ENCODE assay signal across 11 cellular contexts in genomic region chr19:40341601-40342482, GRCh38. TPM values are rescaled to one million over a fixed set of nuclear protein-coding genes. Genes with fewer than 3 reads are reported as not detected.
DNase-seq lines count a peak whose midpoint lies in the region; ATAC-seq and TF ChIP-seq lines count a peak whose summit lies in the region.
"Had no signal": no experiment of that assay in that cellular context is flagged by ENCODE, and none has a peak within 500 bp of the region (broad histone marks: within the 10 kb centered on the region; RNA-seq: fewer than 3 reads in every experiment).

No MANE protein-coding gene starts in this region.

- peaks cover 11 to 20% of the 10 kb centered on the region in 2 donors for H3K4me1 Mint-ChIP-seq in stimulated activated naive B cell treated with anti-CD40 and anti-IgM and Interleukin-4, amounts not matched to agents 10 μg/mL and 1 μg/mL and 100 μg/mL, for 72 hours

- peaks cover 18 to 29% of the 10 kb centered on the region in 2 donors for H3K36me3 Mint-ChIP-seq in stimulated activated naive B cell treated with anti-CD40 and anti-IgM and Interleukin-4, amounts not matched to agents 10 μg/mL and 1 μg/mL and 100 μg/mL, for 72 hours

- CTCF ChIA-PET in HEK293 (lab: Yijun Ruan, JAX): interaction anchor here (0.6 to 1.2 kb wide), 5 partner anchors 37 to 1300 kb away, joined by 4 to 7 read pairs (median 4); no protein-coding TSS in a partner anchor

- H3K4me1 ChIP-seq in HEK293 (ENCODE audit: control insufficient read depth, insufficient read depth, low read length) (no peaks in the 10 kb centered on the region), left lung (peaks cover 10% of the 10 kb centered on the region in 2 donors)
- H3K4me1 ChIP-seq: right lobe of liver had no signal

- no peak overlapping the region for H3K4me3 Mint-ChIP-seq in stimulated activated naive B cell treated with anti-CD40 and anti-IgM and Interleukin-4, amounts not matched to agents 10 μg/mL and 1 μg/mL and 100 μg/mL, for 72 hours

- POLR2A ChIA-PET in HEK293 (lab: Yijun Ruan, JAX): interaction anchor here (1.0 to 1.2 kb wide), 3 partner anchors 22 to 79 kb away, joined by 3 to 10 read pairs (median 4); no protein-coding TSS in a partner anchor

- intact Hi-C loops in left lung (cut with DNase I): no loop called here

- no peak for TF ChIP-seq CTCF in HEK293 (tag by site-specific recombination; IDR thresholded peaks at IDR 0.05)
- TF ChIP-seq CTCF in coronary artery (IDR thresholded peaks at IDR 0.05): no peak
- no peak for TF ChIP-seq CTCF in left lung (IDR thresholded peaks at IDR 0.05)

- peak overlapping the region; percentile 46; the same call in 1 of the 2 replicates for H3K27ac ChIP-seq in HEK293 (ENCODE audit: extremely low read depth, low read depth, low read length)
- H3K27ac ChIP-seq in coronary artery: peak overlapping the region; percentile 83 to 94
- H3K27ac ChIP-seq in left lung: peak overlapping the region; percentile 45 to 54
- H3K27ac ChIP-seq: right lobe of liver had no signal

- H3K9me3 Mint-ChIP-seq in stimulated activated naive B cell treated with anti-CD40 and anti-IgM and Interleukin-4, amounts not matched to agents 10 μg/mL and 1 μg/mL and 100 μg/mL, for 72 hours: no peaks in the 10 kb centered on the region

- DNase-seq in coronary artery (ENCODE audit: low spot score) (peak; percentile 91), left lung (peak; percentile 43 to 54), T-helper 9 cell (no peak), iPS-NIHi7 (ENCODE audit: extremely low spot score) (no peak)
- no peak for DNase-seq in stimulated activated naive B cell treated with anti-CD40 and anti-IgM and Interleukin-4, amounts not matched to agents 10 μg/mL and 1 μg/mL and 100 μg/mL, for 72 hours
- DNase-seq: activated CD4-positive, alpha-beta T cell treated with anti-CD3 and anti-CD28 coated beads, Interleukin-2, amount 50 U/mL, for 48 hours; right lobe of liver had no signal

- H3K27ac Mint-ChIP-seq in stimulated activated naive B cell treated with anti-CD40 and anti-IgM and Interleukin-4, amounts not matched to agents 10 μg/mL and 1 μg/mL and 100 μg/mL, for 72 hours: peak overlapping the region; percentile 42

- no peaks in the 10 kb centered on the region for H3K27me3 ChIP-seq in left lung
- H3K27me3 ChIP-seq: right lobe of liver had no signal

- H3K4me3 ChIP-seq in HEK293 (ENCODE audit: low read depth, low read length) (no peak overlapping the region), coronary artery (peak overlapping the region; percentile 60), left lung (no peak overlapping the region)
- H3K4me3 ChIP-seq: right lobe of liver had no signal

- H3K36me3 ChIP-seq in HEK293 (ENCODE audit: control insufficient read depth in 2 of 2, insufficient read depth in 1 of 2, low read length in 2 of 2) (peaks cover 57 to 78% of the 10 kb centered on the region in 2 experiments), left lung (peaks cover 0 to 11% of the 10 kb centered on the region in 2 donors)

- peak; percentile 93 for ATAC-seq in left lung
- ATAC-seq in stimulated activated naive B cell treated with anti-CD40 and anti-IgM and Interleukin-4, amounts not matched to agents 10 μg/mL and 1 μg/mL and 100 μg/mL, for 72 hours (replicated peaks): no peak
- ATAC-seq in GM18868 (IDR thresholded peaks at IDR 0.05; ENCODE audit: unreplicated experiment): no peak
- no peak for ATAC-seq in HG03196 (IDR thresholded peaks at IDR 0.05; ENCODE audit: unreplicated experiment)

- no peaks in the 10 kb centered on the region for H3K27me3 Mint-ChIP-seq in stimulated activated naive B cell treated with anti-CD40 and anti-IgM and Interleukin-4, amounts not matched to agents 10 μg/mL and 1 μg/mL and 100 μg/mL, for 72 hours

- H3K9me3 ChIP-seq in HEK293 (ENCODE audit: control insufficient read depth, insufficient read depth, low read depth, low read length): no peaks in the 10 kb centered on the region
- H3K9me3 ChIP-seq in left lung: no peaks in the 10 kb centered on the region
- H3K9me3 ChIP-seq: right lobe of liver had no signal

TF ChIP-seq in HEK293, 187 proteins besides CTCF, POLR2A, EP300 and RAD21:
- TF ChIP-seq, protein P1, sequence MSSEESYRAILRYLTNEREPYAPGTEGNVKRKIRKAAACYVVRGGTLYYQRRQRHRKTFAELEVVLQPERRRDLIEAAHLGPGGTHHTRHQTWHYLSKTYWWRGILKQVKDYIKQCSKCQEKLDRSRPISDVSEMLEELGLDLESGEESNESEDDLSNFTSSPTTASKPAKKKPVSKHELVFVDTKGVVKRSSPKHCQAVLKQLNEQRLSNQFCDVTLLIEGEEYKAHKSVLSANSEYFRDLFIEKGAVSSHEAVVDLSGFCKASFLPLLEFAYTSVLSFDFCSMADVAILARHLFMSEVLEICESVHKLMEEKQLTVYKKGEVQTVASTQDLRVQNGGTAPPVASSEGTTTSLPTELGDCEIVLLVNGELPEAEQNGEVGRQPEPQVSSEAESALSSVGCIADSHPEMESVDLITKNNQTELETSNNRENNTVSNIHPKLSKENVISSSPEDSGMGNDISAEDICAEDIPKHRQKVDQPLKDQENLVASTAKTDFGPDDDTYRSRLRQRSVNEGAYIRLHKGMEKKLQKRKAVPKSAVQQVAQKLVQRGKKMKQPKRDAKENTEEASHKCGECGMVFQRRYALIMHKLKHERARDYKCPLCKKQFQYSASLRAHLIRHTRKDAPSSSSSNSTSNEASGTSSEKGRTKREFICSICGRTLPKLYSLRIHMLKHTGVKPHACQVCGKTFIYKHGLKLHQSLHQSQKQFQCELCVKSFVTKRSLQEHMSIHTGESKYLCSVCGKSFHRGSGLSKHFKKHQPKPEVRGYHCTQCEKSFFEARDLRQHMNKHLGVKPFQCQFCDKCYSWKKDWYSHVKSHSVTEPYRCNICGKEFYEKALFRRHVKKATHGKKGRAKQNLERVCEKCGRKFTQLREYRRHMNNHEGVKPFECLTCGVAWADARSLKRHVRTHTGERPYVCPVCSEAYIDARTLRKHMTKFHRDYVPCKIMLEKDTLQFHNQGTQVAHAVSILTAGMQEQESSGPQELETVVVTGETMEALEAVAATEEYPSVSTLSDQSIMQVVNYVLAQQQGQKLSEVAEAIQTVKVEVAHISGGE (tag by site-specific recombination; conservative IDR thresholded peaks at IDR 0.05; ENCODE audit: low read depth): 0 out of 2 replicates have a peak, but pooled peaks have one; percentile 3
- TF ChIP-seq FEZF1 (tag by site-specific recombination; IDR thresholded peaks at IDR 0.05) (peak; percentile 45; the same call in 1 of the 2 replicates), ZNF121 (tag by site-specific recombination; IDR thresholded peaks at IDR 0.05) (peak; percentile 99), ZIC2 (tag by site-specific recombination; IDR thresholded peaks at IDR 0.05) (no peak), SETDB1 (IDR thresholded peaks at IDR 0.05; ENCODE audit: insufficient read length, low read length) (no peak), ZNF449 (tag by site-specific recombination; IDR thresholded peaks at IDR 0.05) (no peak), ZNF707 (tag by site-specific recombination; IDR thresholded peaks at IDR 0.05) (no peak), ZNF658 (tag by site-specific recombination; IDR thresholded peaks at IDR 0.05) (no peak), ZNF48 (tag by site-specific recombination; IDR thresholded peaks at IDR 0.05) (no peak), ZNF292 (tag by site-specific recombination; IDR thresholded peaks at IDR 0.05; ENCODE audit: borderline replicate concordance, low read depth) (no peak), SALL2 (tag by site-specific recombination; IDR thresholded peaks at IDR 0.05; ENCODE audit: borderline replicate concordance) (no peak), ZNF341 (tag by site-specific recombination; IDR thresholded peaks at IDR 0.05; ENCODE audit: low read depth) (peak; percentile 59), MEIS1 (CRISPR knock-in tag; IDR thresholded peaks at IDR 0.05; ENCODE audit: borderline replicate concordance) (no peak), ZSCAN23 (tag by site-specific recombination; IDR thresholded peaks at IDR 0.05) (no peak)
- TF ChIP-seq, protein P2, sequence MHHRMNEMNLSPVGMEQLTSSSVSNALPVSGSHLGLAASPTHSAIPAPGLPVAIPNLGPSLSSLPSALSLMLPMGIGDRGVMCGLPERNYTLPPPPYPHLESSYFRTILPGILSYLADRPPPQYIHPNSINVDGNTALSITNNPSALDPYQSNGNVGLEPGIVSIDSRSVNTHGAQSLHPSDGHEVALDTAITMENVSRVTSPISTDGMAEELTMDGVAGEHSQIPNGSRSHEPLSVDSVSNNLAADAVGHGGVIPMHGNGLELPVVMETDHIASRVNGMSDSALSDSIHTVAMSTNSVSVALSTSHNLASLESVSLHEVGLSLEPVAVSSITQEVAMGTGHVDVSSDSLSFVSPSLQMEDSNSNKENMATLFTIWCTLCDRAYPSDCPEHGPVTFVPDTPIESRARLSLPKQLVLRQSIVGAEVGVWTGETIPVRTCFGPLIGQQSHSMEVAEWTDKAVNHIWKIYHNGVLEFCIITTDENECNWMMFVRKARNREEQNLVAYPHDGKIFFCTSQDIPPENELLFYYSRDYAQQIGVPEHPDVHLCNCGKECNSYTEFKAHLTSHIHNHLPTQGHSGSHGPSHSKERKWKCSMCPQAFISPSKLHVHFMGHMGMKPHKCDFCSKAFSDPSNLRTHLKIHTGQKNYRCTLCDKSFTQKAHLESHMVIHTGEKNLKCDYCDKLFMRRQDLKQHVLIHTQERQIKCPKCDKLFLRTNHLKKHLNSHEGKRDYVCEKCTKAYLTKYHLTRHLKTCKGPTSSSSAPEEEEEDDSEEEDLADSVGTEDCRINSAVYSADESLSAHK (tag by site-specific recombination; IDR thresholded peaks at IDR 0.05): no peak

RNA-seq across cellular contexts. Expression of gene C19orf47, which starts 6.4 kb away (rescaled TPM):
- total RNA-seq in left lung: 10 to 100 TPM; 18.3 to 19.0 TPM

RNA-seq across cellular contexts. Expression of gene PLD3, which starts 6.7 kb away (rescaled TPM):
- 100 to 1,000 TPM; 315 to 604 TPM for total RNA-seq in left lung

RNA-seq across cellular contexts. Expression of gene HIPK4, which starts 48.1 kb away (rescaled TPM):
- total RNA-seq in left lung: under 1 TPM; 0.09 to 0.24 TPM
- total RNA-seq: epithelial cell of proximal tubule had no signal

RNA-seq across cellular contexts. Expression of gene AKT2, which starts 56.7 kb away (rescaled TPM):
- total RNA-seq in left lung: 100 to 1,000 TPM; 102 to 116 TPM

Comparison
In these comparisons a context has a peak if more than half of its experiments do, and no peak if none do; other contexts are left out.
1. DNase-seq: peak in coronary artery (single experiment) and left lung (2 of 2); none in stimulated activated naive B cell treated with anti-CD40 and anti-IgM and Interleukin-4, amounts not matched to agents 10 μg/mL and 1 μg/mL and 100 μg/mL, for 72 hours (single experiment), T-helper 9 cell (single experiment) and iPS-NIHi7 (single experiment).
2. Peak in every context shown above with its lines, with median percentiles within 50 percentile points of each other: H3K27ac ChIP-seq.